In genomic region chr13:27709779-27710178, GRCh38 we compare ENCODE assay signal across 6 cellular contexts.
"Had no signal": no experiment of that assay in that cellular context is flagged by ENCODE, and none has a peak within 500 bp of the region (broad histone marks: within the 10 kb centered on the region; RNA-seq: fewer than 3 reads in every experiment).

No MANE protein-coding gene starts in this region.

- H3K27ac Mint-ChIP-seq: H9 had no signal

- H3K4me3 Mint-ChIP-seq: H9 had no signal

- H3K4me3 ChIP-seq: K562 had no signal

- DNase-seq: GOT3, H9, HCEC 1CT, IMR-90, KG1 had no signal

- ATAC-seq: K562 had no signal
